In genomic region chr1:175968486-175969182, GRCh38 we compare ENCODE assay signal across 24 cellular contexts.
DNase-seq lines count a peak whose midpoint lies in the region; ATAC-seq, FAIRE-seq and TF ChIP-seq lines count a peak whose summit lies in the region.
"Had no signal": no experiment of that assay in that cellular context is flagged by ENCODE, and none has a peak within 500 bp of the region (broad histone marks: within the 10 kb centered on the region; RNA-seq: fewer than 3 reads in every experiment).

No MANE protein-coding gene starts in this region.

- peak; percentile 89 for ATAC-seq in HG02610 (IDR thresholded peaks at IDR 0.05; ENCODE audit: unreplicated experiment)
- ATAC-seq in HG03175 (IDR thresholded peaks at IDR 0.05; ENCODE audit: unreplicated experiment) = no peak
- ATAC-seq in HG03565 (IDR thresholded peaks at IDR 0.05; ENCODE audit: unreplicated experiment) = no peak
- ATAC-seq in HG03521 (IDR thresholded peaks at IDR 0.05; ENCODE audit: unreplicated experiment) = no peak
- ATAC-seq: HCT116; lower lobe of right lung; naive thymus-derived CD8-positive, alpha-beta T cell; psoas muscle had no signal

- H3K36me3 ChIP-seq in adipocyte (ENCODE audit: control insufficient read depth, insufficient read depth, low read length, severe bottlenecking) (peaks cover 22% of the 10 kb centered on the region), mesendoderm (ENCODE audit: control insufficient read depth, insufficient read depth, low read length) (no peaks in the 10 kb centered on the region)
- H3K36me3 ChIP-seq: thyroid gland had no signal

- H3K56ac ChIP-seq in mesendoderm (ENCODE audit: low read length) = no peak overlapping the region

- H2BK5ac ChIP-seq in mesendoderm (ENCODE audit: low read length) = no peak overlapping the region

- no peak for TF ChIP-seq CTCF in D721Med (IDR thresholded peaks at IDR 0.05; ENCODE audit: insufficient read depth, missing control alignments)

- H3K27me3 ChIP-seq in adipocyte (replicated peaks; ENCODE audit: control insufficient read depth, insufficient read depth, low read length) (no peaks in the 10 kb centered on the region), mesendoderm (ENCODE audit: insufficient read depth, low read length, poor library complexity) (no peaks in the 10 kb centered on the region)
- H3K27me3 ChIP-seq: BLaER1, spleen, thyroid gland had no signal

- H2BK15ac ChIP-seq in mesendoderm (replicated peaks; ENCODE audit: low read depth) = no peak overlapping the region

- intact Hi-C loops in posterior cingulate gyrus (cut with DNase I) = no loop called here

- no peak overlapping the region for H4K5ac ChIP-seq in mesendoderm (ENCODE audit: low read length)

- DNase-seq in D721Med (ENCODE audit: insufficient read length, low spot score) = no peak
- peak; percentile 34 for DNase-seq in adipocyte (ENCODE audit: low read depth)
- DNase-seq in mesendoderm = peak; percentile 23
- DNase-seq in posterior cingulate gyrus = no peak
- DNase-seq: activated naive CD4-positive, alpha-beta T cell treated with anti-CD3 and anti-CD28 coated beads, Interleukin-2, amount 10 ng/mL, durations not matched to agents 7 days and 5 days; activated T-cell treated with anti-CD3 and anti-CD28 coated beads for 4 hours; cortex of kidney; DMS 273 treated with DMSO at 0.1 percent for 48 hours; lower lobe of right lung; MV-4-11; naive thymus-derived CD8-positive, alpha-beta T cell; NCI-H69; psoas muscle; spleen; thyroid gland had no signal

- peaks cover 16% of the 10 kb centered on the region for H3K4me1 ChIP-seq in adipocyte (ENCODE audit: control insufficient read depth, insufficient read depth, low read length)
- H3K4me1 ChIP-seq in mesendoderm (ENCODE audit: control insufficient read depth, low read depth, low read length) = peaks cover 3% of the 10 kb centered on the region
- H3K4me1 ChIP-seq: BLaER1, lower lobe of right lung, psoas muscle, spleen, thyroid gland had no signal

- H3K4me3 ChIP-seq in adipocyte (ENCODE audit: low read length) (peak overlapping the region; percentile 9), mesendoderm (ENCODE audit: low read length) (no peak overlapping the region)
- H3K4me3 ChIP-seq: BLaER1, lower lobe of right lung, psoas muscle, spleen, thyroid gland had no signal

- H2AK5ac ChIP-seq in mesendoderm (ENCODE audit: low read length) = no peak overlapping the region

- peak; percentile 56 for FAIRE-seq in D721Med (lab: Jason Lieb, UNC)
- FAIRE-seq: GM18507, TTC549 had no signal

- H3K79me2 ChIP-seq in mesendoderm (ENCODE audit: control insufficient read depth, insufficient read depth, low read length) = no peaks in the 10 kb centered on the region

- no peak overlapping the region for H3K4ac ChIP-seq in mesendoderm (ENCODE audit: low read depth, low read length)

- no peak overlapping the region for H3K4me2 ChIP-seq in mesendoderm (ENCODE audit: low read length)
- H3K4me2 ChIP-seq: BLaER1 had no signal

- H3K9ac ChIP-seq in adipocyte (ENCODE audit: low read length) = no peak overlapping the region
- H3K9ac ChIP-seq in mesendoderm (ENCODE audit: low read length) = no peak overlapping the region
- H3K9ac ChIP-seq: BLaER1 had no signal

- H3K18ac ChIP-seq in mesendoderm (ENCODE audit: low read length) = no peak overlapping the region

- H3K79me1 ChIP-seq in mesendoderm (ENCODE audit: low read length) = no peaks in the 10 kb centered on the region

- H3K23ac ChIP-seq in mesendoderm (ENCODE audit: low read length) = no peak overlapping the region

- no CpG with 5 or more reads among the region's 3 CpGs for WGBS in mesendoderm (ENCODE audit: extremely low coverage, insufficient coverage, low lambda C conversion rate)

- H3K9me3 ChIP-seq in adipocyte (ENCODE audit: control insufficient read depth, low read length) = no peaks in the 10 kb centered on the region
- H3K9me3 ChIP-seq: BLaER1, lower lobe of right lung, psoas muscle, spleen, thyroid gland had no signal

- H3K27ac ChIP-seq in mesendoderm (ENCODE audit: low read depth, low read length) = peak overlapping the region; percentile 17
- H3K27ac ChIP-seq: BLaER1, epithelial cell of prostate, lower lobe of right lung, psoas muscle, spleen, thyroid gland had no signal

- H2BK120ac ChIP-seq in mesendoderm (ENCODE audit: low read depth, low read length) = no peak overlapping the region

- H4K8ac ChIP-seq in mesendoderm (ENCODE audit: low read depth, low read length) = no peak overlapping the region

Comparison
In these comparisons a context has a peak if more than half of its experiments do, and no peak if none do; other contexts are left out.
1. DNase-seq: peak in adipocyte (single experiment) and mesendoderm (single experiment); none in D721Med (single experiment) and posterior cingulate gyrus (0 of 10).